ENCODE assay signal across 9 cellular contexts in the genomic region with DNA sequence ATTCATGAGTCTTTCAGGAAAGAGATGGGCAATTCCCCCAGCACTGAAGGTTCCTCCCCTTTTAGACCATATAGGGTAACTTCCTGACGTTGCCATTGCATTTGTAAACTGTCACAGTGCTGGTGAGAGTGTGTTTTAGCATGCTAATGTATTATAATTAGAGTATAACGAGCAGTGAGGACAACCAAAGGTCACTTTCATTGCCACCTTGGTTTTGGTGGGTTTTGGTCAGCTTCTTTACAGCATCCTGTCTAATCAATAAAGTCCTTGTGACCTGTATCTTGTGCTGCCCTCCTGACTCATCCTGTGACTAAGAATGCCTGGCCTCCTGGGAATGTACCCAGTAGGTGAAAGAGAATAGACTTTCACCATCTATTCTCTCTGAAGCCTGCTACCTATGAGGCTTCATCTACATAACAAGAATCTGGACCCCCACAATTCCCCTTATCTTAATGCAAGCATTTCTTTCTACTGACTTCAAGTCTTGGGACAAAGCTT.
DNase-seq lines count a peak whose midpoint lies in the region; ATAC-seq, FAIRE-seq and TF ChIP-seq lines count a peak whose summit lies in the region.
"Had no signal": no experiment of that assay in that cellular context is flagged by ENCODE, and none has a peak within 500 bp of the region (broad histone marks: within the 10 kb centered on the region; RNA-seq: fewer than 3 reads in every experiment).

No MANE protein-coding gene starts in this region.

- no peaks in the 10 kb centered on the region for H3K27me3 Mint-ChIP-seq in effector memory CD8-positive, alpha-beta T cell
- H3K27me3 Mint-ChIP-seq: dendritic cell treated with granulocyte-macrophage colony-stimulating factor and Interleukin-4, amounts not matched to agents 40 ng/mL and 50 ng/mL, for 4 days had no signal

- peak; percentile 81 for ATAC-seq in GM19023 (IDR thresholded peaks at IDR 0.05; ENCODE audit: unreplicated experiment)
- peak; percentile 76 for ATAC-seq in HG02970 (IDR thresholded peaks at IDR 0.05; ENCODE audit: low FRiP score, unreplicated experiment)
- ATAC-seq in effector memory CD8-positive, alpha-beta T cell (replicated peaks), result no peak

- H3K27ac Mint-ChIP-seq in effector memory CD8-positive, alpha-beta T cell, result peak overlapping the region in 1 of 2 donors; percentile 38
- H3K27ac Mint-ChIP-seq: dendritic cell treated with granulocyte-macrophage colony-stimulating factor and Interleukin-4, amounts not matched to agents 40 ng/mL and 50 ng/mL, for 4 days had no signal

- no peak for FAIRE-seq in GM12891 (lab: Jason Lieb, UNC)

- no peaks in the 10 kb centered on the region for H3K9me3 Mint-ChIP-seq in effector memory CD8-positive, alpha-beta T cell
- H3K9me3 Mint-ChIP-seq: dendritic cell treated with granulocyte-macrophage colony-stimulating factor and Interleukin-4, amounts not matched to agents 40 ng/mL and 50 ng/mL, for 4 days had no signal

- H3K4me3 Mint-ChIP-seq in effector memory CD8-positive, alpha-beta T cell, result no peak overlapping the region
- H3K4me3 Mint-ChIP-seq: dendritic cell treated with granulocyte-macrophage colony-stimulating factor and Interleukin-4, amounts not matched to agents 40 ng/mL and 50 ng/mL, for 4 days had no signal

- no peaks in the 10 kb centered on the region for H3K36me3 Mint-ChIP-seq in effector memory CD8-positive, alpha-beta T cell (ENCODE audit: insufficient read depth)

- no peak for TF ChIP-seq POLR2A in GM12891 (IDR thresholded peaks at IDR 0.05; ENCODE audit: low read depth, low read length)

- peak; percentile 66 for DNase-seq in T1000 (lab: John Stamatoyannopoulos, UW)
- DNase-seq in kidney glomerular epithelial cell (lab: John Stamatoyannopoulos, UW), result peak; percentile 61
- no peak for DNase-seq in foreskin melanocyte
- DNase-seq in effector memory CD8-positive, alpha-beta T cell, result no peak
- no peak for DNase-seq in amniotic stem cell (lab: John Stamatoyannopoulos, UW)
- DNase-seq in GM12891 (ENCODE audit: insufficient read length, low spot score), result no peak

- no peaks in the 10 kb centered on the region for H3K4me1 Mint-ChIP-seq in effector memory CD8-positive, alpha-beta T cell (ENCODE audit: low read depth in 2 of 2)

TF ChIP-seq in GM12891, 5 proteins besides CTCF, POLR2A, EP300 and RAD21:
- TF ChIP-seq PAX5 (IDR thresholded peaks at IDR 0.05; ENCODE audit: insufficient read depth, low read length, severe bottlenecking), result no peak
- no peak for TF ChIP-seq SPI1 (IDR thresholded peaks at IDR 0.05; ENCODE audit: low read depth, low read length)
- TF ChIP-seq POLR2AphosphoS5 (IDR thresholded peaks at IDR 0.05; ENCODE audit: low read depth, low read length), result no peak
- no peak for TF ChIP-seq TAF1 (IDR thresholded peaks at IDR 0.05; ENCODE audit: low read depth, low read length)
- no peak for TF ChIP-seq POU2F2 (IDR thresholded peaks at IDR 0.05; ENCODE audit: low read depth, low read length)

Comparison
In these comparisons a context has a peak if more than half of its experiments do, and no peak if none do; other contexts are left out.
1. DNase-seq: peak in T1000 (single experiment) and kidney glomerular epithelial cell (single experiment); none in foreskin melanocyte (single experiment), effector memory CD8-positive, alpha-beta T cell (0 of 3), amniotic stem cell (single experiment) and GM12891 (single experiment).